In genomic region chr6:72683797-72684196, GRCh38 we compare ENCODE assay signal across 1 cellular context.
TF ChIP-seq lines count a peak whose summit lies in the region.

No MANE protein-coding gene starts in this region.

TF ChIP-seq in GM12878, 131 proteins besides CTCF, POLR2A, EP300 and RAD21 (continued from another document):
- TF ChIP-seq ZNF592 (IDR thresholded peaks at IDR 0.05) (no peak), BCL11A (IDR thresholded peaks at IDR 0.05; ENCODE audit: low read depth, low read length) (0 out of 2 replicates have a peak, but pooled peaks have one; percentile 43), TCF12 (IDR thresholded peaks at IDR 0.05; ENCODE audit: low read depth, low read length) (0 out of 2 replicates have a peak, but pooled peaks have one; percentile 3), USF2 (IDR thresholded peaks at IDR 0.05; ENCODE audit: borderline replicate concordance, low read depth, low read length) (peak; percentile 13; the same call in 1 of the 2 replicates)
